Comparison of ENCODE assay signal across 32 cellular contexts in genomic region chr13:39446865-39447264, GRCh38.
DNase-seq lines count a peak whose midpoint lies in the region; ATAC-seq and TF ChIP-seq lines count a peak whose summit lies in the region.
"Had no signal": no experiment of that assay in that cellular context is flagged by ENCODE, and none has a peak within 500 bp of the region (broad histone marks: within the 10 kb centered on the region; RNA-seq: fewer than 3 reads in every experiment).

No MANE protein-coding gene starts in this region.

- no peaks in the 10 kb centered on the region for H3K27me3 ChIP-seq in osteoblast (ENCODE audit: insufficient read depth, low read length)
- no peaks in the 10 kb centered on the region for H3K27me3 ChIP-seq in left lung
- no peaks in the 10 kb centered on the region for H3K27me3 ChIP-seq in spleen (replicated peaks in 1 of 7)
- H3K27me3 ChIP-seq: BE2C; BLaER1; BLaER1 treated with 17β-estradiol and CSF1 and Interleukin-3, amounts not matched to agents 10 nM and 100 nM had no signal

- TF ChIP-seq CTCF in 22Rv1 (IDR thresholded peaks at IDR 0.05) (no peak), osteoblast (IDR thresholded peaks at IDR 0.05; ENCODE audit: extremely low read depth, low read depth, low read length) (no peak), retinal pigment epithelial cell (conservative IDR thresholded peaks at IDR 0.05; ENCODE audit: low read depth, low read length) (no peak), left lung (IDR thresholded peaks at IDR 0.05) (no peak), spleen (IDR thresholded peaks at IDR 0.05 in 8 of 11, conservative IDR thresholded peaks at IDR 0.05 in 3 of 11) (no peak)

- H3K9me3 ChIP-seq in osteoblast (ENCODE audit: low read depth, low read length) (no peaks in the 10 kb centered on the region), left lung (no peaks in the 10 kb centered on the region), spleen (no peaks in the 10 kb centered on the region)
- H3K9me3 ChIP-seq: A549; BE2C; BLaER1; BLaER1 treated with 17β-estradiol and CSF1 and Interleukin-3, amounts not matched to agents 10 nM and 100 nM; Caco-2 had no signal

- no peak for ATAC-seq in left lung
- ATAC-seq: A549; CD8-positive, alpha-beta T cell had no signal

- H3K36me3 ChIP-seq in osteoblast (ENCODE audit: insufficient read depth, low read length) = no peaks in the 10 kb centered on the region
- H3K36me3 ChIP-seq in left lung = no peaks in the 10 kb centered on the region
- no peaks in the 10 kb centered on the region for H3K36me3 ChIP-seq in spleen
- H3K36me3 ChIP-seq: BE2C; BLaER1; BLaER1 treated with 17β-estradiol and CSF1 and Interleukin-3, amounts not matched to agents 10 nM and 100 nM had no signal

- intact Hi-C loops in left lung (cut with DNase I) = no loop called here
- intact Hi-C loops in spleen (cut with DNase I; ENCODE audit: low total_unique reads) = no loop called here

- no peaks in the 10 kb centered on the region for H3K4me1 ChIP-seq in osteoblast (ENCODE audit: insufficient read depth, low read length)
- peaks cover under 1 to 11% of the 10 kb centered on the region in 2 donors for H3K4me1 ChIP-seq in left lung
- H3K4me1 ChIP-seq in spleen = peaks cover 5 to 19% (median 10%) of the 10 kb centered on the region in 6 donors
- H3K4me1 ChIP-seq: A549, BE2C, Caco-2 had no signal

- H3K27ac ChIP-seq in 22Rv1 = 0 out of 2 replicates have a peak overlapping the region, but pooled peaks have one; percentile 1
- H3K27ac ChIP-seq in osteoblast (ENCODE audit: low read depth, low read length) = no peak overlapping the region
- no peak overlapping the region for H3K27ac ChIP-seq in left lung
- no peak overlapping the region for H3K27ac ChIP-seq in spleen
- H3K27ac ChIP-seq: A549; BLaER1; BLaER1 treated with 17β-estradiol and CSF1 and Interleukin-3, amounts not matched to agents 10 nM and 100 nM; C4-2B had no signal

- H3K4me3 ChIP-seq in osteoblast (ENCODE audit: insufficient read depth, low read length) (no peak overlapping the region), retinal pigment epithelial cell (ENCODE audit: low read length) (no peak overlapping the region), left lung (no peak overlapping the region), spleen (no peak overlapping the region)
- H3K4me3 ChIP-seq: A549; BLaER1; BLaER1 treated with 17β-estradiol and CSF1 and Interleukin-3, amounts not matched to agents 10 nM and 100 nM had no signal

- H3K79me2 ChIP-seq in osteoblast (ENCODE audit: insufficient read depth, low read length) = peaks cover 23% of the 10 kb centered on the region

- H4K20me1 ChIP-seq in osteoblast (ENCODE audit: insufficient read depth, low read length) = peaks cover 11% of the 10 kb centered on the region
- H4K20me1 ChIP-seq: BLaER1; BLaER1 treated with 17β-estradiol and CSF1 and Interleukin-3, amounts not matched to agents 10 nM and 100 nM had no signal

- no peak overlapping the region for H2AFZ ChIP-seq in osteoblast (ENCODE audit: low read length)

- 77 to 86% (median 82%) methylated on average over 4 of the region's 4 CpGs for WGBS in spleen, 5 donors

- no peak overlapping the region for H3K4me2 ChIP-seq in osteoblast (ENCODE audit: insufficient read depth, low read length)
- H3K4me2 ChIP-seq: A549; BLaER1; BLaER1 treated with 17β-estradiol and CSF1 and Interleukin-3, amounts not matched to agents 10 nM and 100 nM had no signal

- TF ChIP-seq POLR2A in erythroblast (IDR thresholded peaks at IDR 0.05; ENCODE audit: low read length) = no peak
- no peak for TF ChIP-seq POLR2A in spleen (IDR thresholded peaks at IDR 0.05)

- DNase-seq in erythroblast (lab: John Stamatoyannopoulos, UW) (peak; percentile 9 to 47), osteoblast (ENCODE audit: insufficient read length, low spot score, missing footprints) (peak; percentile 71), retinal pigment epithelial cell (ENCODE audit: low read depth) (peak; percentile 64), left lung (no peak), nucleus accumbens (lab: John Stamatoyannopoulos, UW) (no peak), spleen (no peak)
- DNase-seq in stimulated activated CD4-positive, alpha-beta T cell treated with anti-CD3 and anti-CD28 coated beads, Interleukin-15, amount 100 ng/mL, for 24 hours = no peak
- DNase-seq: 8988T; ACHN; AML-193; BE2C; C1 segment of cervical spinal cord; Caco-2; Calu3; CD4-positive, alpha-beta memory T cell; CD4-positive, alpha-beta T cell; CD4-positive, CD25-positive, alpha-beta regulatory T cell; CD8-positive, alpha-beta memory T cell; CD8-positive, alpha-beta T cell; COR-L47; DMS 273 treated with DMSO at 0.1 percent for 48 hours; DMS153; DMS53; DMS79; DMS79 treated with DMSO at 0.1 percent for 48 hours; DND-41; EL had no signal

Comparison
In these comparisons a context has a peak if more than half of its experiments do, and no peak if none do; other contexts are left out.
1. DNase-seq: peak in erythroblast (2 of 2), osteoblast (single experiment) and retinal pigment epithelial cell (single experiment); none in left lung (0 of 2), nucleus accumbens (0 of 56), stimulated activated CD4-positive, alpha-beta T cell treated with anti-CD3 and anti-CD28 coated beads, Interleukin-15, amount 100 ng/mL, for 24 hours (single experiment) and spleen (single experiment).